ENCODE assay signal across 16 cellular contexts in genomic region chr10:72889391-72889831, GRCh38. TPM values are rescaled to one million over a fixed set of nuclear protein-coding genes. Genes with fewer than 3 reads are reported as not detected.
DNase-seq lines count a peak whose midpoint lies in the region; ATAC-seq, FAIRE-seq and TF ChIP-seq lines count a peak whose summit lies in the region.
"Had no signal": no experiment of that assay in that cellular context is flagged by ENCODE, and none has a peak within 500 bp of the region (broad histone marks: within the 10 kb centered on the region; RNA-seq: fewer than 3 reads in every experiment).

No MANE protein-coding gene starts in this region.

- H3K4me1 ChIP-seq in A549: no peaks in the 10 kb centered on the region
- H3K4me1 ChIP-seq: upper lobe of left lung had no signal

- H3K27me3 Mint-ChIP-seq in activated CD8-positive, alpha-beta T cell treated with anti-CD3 and anti-CD28 coated beads, Interleukin-2, amount 10 ng/mL, durations not matched to agents 7 days and 5 days (ENCODE audit: low read depth): peaks cover 5% of the 10 kb centered on the region

- no peak for TF ChIP-seq RAD21 in A549 (conservative IDR thresholded peaks at IDR 0.05 in 1 of 2, IDR thresholded peaks at IDR 0.05 in 1 of 2)

- TF ChIP-seq CTCF in A549 (IDR thresholded peaks at IDR 0.05): no peak
- no peak for TF ChIP-seq CTCF in LNCaP clone FGC (IDR thresholded peaks at IDR 0.05; ENCODE audit: control insufficient read depth, extremely low read depth, insufficient read depth)
- no peak for TF ChIP-seq CTCF in epithelial cell of esophagus (IDR thresholded peaks at IDR 0.05; ENCODE audit: insufficient read depth, low read depth, low read length, missing control alignments)

- POLR2A ChIA-PET in A549 (lab: Yijun Ruan, JAX): no interaction called here
- POLR2A ChIA-PET in activated CD8-positive, alpha-beta T cell treated with anti-CD3 and anti-CD28 coated beads, Interleukin-2, amount 10 ng/mL, durations not matched to agents 7 days and 5 days (lab: Charles Lee): interaction anchor here (0.6 kb wide), 1 partner anchor 161 kb away, joined by 4 read pairs; no protein-coding TSS in a partner anchor

- CTCF ChIA-PET in A549 (lab: Yijun Ruan, JAX): interaction anchor here (1.0 kb wide), 1 partner anchor 18 kb away, joined by 4 read pairs; no protein-coding TSS in a partner anchor
- CTCF ChIA-PET in activated CD8-positive, alpha-beta T cell treated with anti-CD3 and anti-CD28 coated beads, Interleukin-2, amount 10 ng/mL, durations not matched to agents 7 days and 5 days (lab: Charles Lee): interaction anchor here (1.3 kb wide), 1 partner anchor 64 kb away, joined by 5 read pairs; no protein-coding TSS in a partner anchor

- no peak for TF ChIP-seq EP300 in A549 (IDR thresholded peaks at IDR 0.05)

- no peak for ATAC-seq in A549
- ATAC-seq in SK-N-SH treated with all-trans-retinoic acid at 6 μM for 48 hours: no peak
- no peak for ATAC-seq in GM21447 (IDR thresholded peaks at IDR 0.05; ENCODE audit: unreplicated experiment)
- ATAC-seq in activated CD8-positive, alpha-beta T cell treated with anti-CD3 and anti-CD28 coated beads, Interleukin-2, amount 10 ng/mL, durations not matched to agents 7 days and 5 days: no peak

- H3K4me1 Mint-ChIP-seq in activated CD8-positive, alpha-beta T cell treated with anti-CD3 and anti-CD28 coated beads, Interleukin-2, amount 10 ng/mL, durations not matched to agents 7 days and 5 days (ENCODE audit: low read depth): peaks cover 19% of the 10 kb centered on the region

- H3K9me3 Mint-ChIP-seq in activated CD8-positive, alpha-beta T cell treated with anti-CD3 and anti-CD28 coated beads, Interleukin-2, amount 10 ng/mL, durations not matched to agents 7 days and 5 days (ENCODE audit: insufficient read depth): no peaks in the 10 kb centered on the region
- H3K9me3 Mint-ChIP-seq: nephron had no signal

- H3K4me3 ChIP-seq in A549 (no peak overlapping the region), LNCaP clone FGC (ENCODE audit: low read depth, low read length) (no peak overlapping the region), epithelial cell of esophagus (ENCODE audit: low read length) (no peak overlapping the region)
- H3K4me3 ChIP-seq: upper lobe of left lung had no signal

- H3K9me3 ChIP-seq in A549: no peaks in the 10 kb centered on the region
- H3K9me3 ChIP-seq: upper lobe of left lung had no signal

- no peak overlapping the region for H3K4me3 Mint-ChIP-seq in activated CD8-positive, alpha-beta T cell treated with anti-CD3 and anti-CD28 coated beads, Interleukin-2, amount 10 ng/mL, durations not matched to agents 7 days and 5 days
- H3K4me3 Mint-ChIP-seq: nephron had no signal

- no peak for TF ChIP-seq POLR2A in A549 (IDR thresholded peaks at IDR 0.05; ENCODE audit: low read length)

- 81% methylated on average over 6 of the region's 6 CpGs for WGBS in A549 (ENCODE audit: missing lambda C conversion rate)

- peaks cover 18% of the 10 kb centered on the region for H3K36me3 Mint-ChIP-seq in activated CD8-positive, alpha-beta T cell treated with anti-CD3 and anti-CD28 coated beads, Interleukin-2, amount 10 ng/mL, durations not matched to agents 7 days and 5 days (ENCODE audit: low read depth)

- H3K27ac Mint-ChIP-seq in activated CD8-positive, alpha-beta T cell treated with anti-CD3 and anti-CD28 coated beads, Interleukin-2, amount 10 ng/mL, durations not matched to agents 7 days and 5 days: no peak overlapping the region
- H3K27ac Mint-ChIP-seq: nephron had no signal

- H3K27ac ChIP-seq in A549: no peak overlapping the region
- H3K27ac ChIP-seq: upper lobe of left lung had no signal

- FAIRE-seq in A549 (lab: Jason Lieb, UNC): no peak
- FAIRE-seq: frontal cortex had no signal

- DNase-seq in A549 (ENCODE audit: low read depth in 1 of 2, low spot score in 1 of 2) (peak in 1 of 2 experiments; percentile 6), LNCaP clone FGC (ENCODE audit: low read depth) (peak; percentile 89), NCI-H510A treated with DMSO at 0.1 percent for 48 hours (lab: John Stamatoyannopoulos, UW) (peak; percentile 2), epithelial cell of esophagus (ENCODE audit: low read depth) (peak; percentile 100), islet precursor cell (no peak)
- no peak for DNase-seq in activated CD8-positive, alpha-beta T cell treated with anti-CD3 and anti-CD28 coated beads, Interleukin-2, amount 10 ng/mL, durations not matched to agents 7 days and 5 days
- DNase-seq: ACHN; activated CD4-positive, alpha-beta T cell treated with anti-CD3 and anti-CD28 coated beads, Interleukin-2, amount 50 U/mL, for 1 hour; cerebellar nuclear complex; DND-41; T-helper 1 cell; upper lobe of left lung had no signal

- H3K4me2 ChIP-seq in A549: no peak overlapping the region

TF ChIP-seq in A549, 52 proteins besides CTCF, POLR2A, EP300 and RAD21:
- TF ChIP-seq POLR2AphosphoS2 (conservative IDR thresholded peaks at IDR 0.05; ENCODE audit: low read length): 0 out of 2 replicates have a peak, but pooled peaks have one; percentile 5
- TF ChIP-seq JUN (IDR thresholded peaks at IDR 0.05): no peak

TF ChIP-seq in SK-N-SH treated with all-trans-retinoic acid at 6 μM for 48 hours, 23 proteins besides CTCF, POLR2A, EP300 and RAD21:
- TF ChIP-seq CSRNP3 (CRISPR knock-in tag; IDR thresholded peaks at IDR 0.05): no peak
- no peak for TF ChIP-seq GLIS3 (CRISPR knock-in tag; IDR thresholded peaks at IDR 0.05)
- no peak for TF ChIP-seq PATZ1 (CRISPR knock-in tag; IDR thresholded peaks at IDR 0.05; ENCODE audit: borderline replicate concordance)
- TF ChIP-seq ISL1 (CRISPR knock-in tag; IDR thresholded peaks at IDR 0.05): no peak

RNA-seq across cellular contexts. Expression of gene OIT3, which starts 4.1 kb away (rescaled TPM):
- polyA plus RNA-seq in A549 (2011; rRNA removed) (0.06 and 0.07 TPM in 2 replicates), A549 (2017; fragmentation: RNase III; extraction: RNeasy Plus Mini Kit Qiagen cat#74134 plus additional on column Dnase treatment) (0.07 to 0.08 TPM (median 0.08 TPM) in 3 replicates)
- polyA plus RNA-seq in A549 (2012; cell fraction: cytosol; rRNA removed): 0.09 and 0.11 TPM in 2 replicates
- 0.33 and 0.34 TPM in 2 replicates for polyA plus RNA-seq in A549 (2012; cell fraction: nucleus; rRNA removed)
- polyA minus RNA-seq in A549 (2011; rRNA and poly(A)+ RNA removed): 0.24 and 0.58 TPM in 2 replicates
- not detected for total RNA-seq in activated CD8-positive, alpha-beta T cell treated with anti-CD3 and anti-CD28 coated beads, Interleukin-2, amount 10 ng/mL, durations not matched to agents 7 days and 5 days

Comparison
In these comparisons a context has a peak if more than half of its experiments do, and no peak if none do; other contexts are left out.
1. DNase-seq: peak in LNCaP clone FGC (single experiment), NCI-H510A treated with DMSO at 0.1 percent for 48 hours (single experiment) and epithelial cell of esophagus (single experiment); none in islet precursor cell (single experiment) and activated CD8-positive, alpha-beta T cell treated with anti-CD3 and anti-CD28 coated beads, Interleukin-2, amount 10 ng/mL, durations not matched to agents 7 days and 5 days (single experiment).